In the genomic region with DNA sequence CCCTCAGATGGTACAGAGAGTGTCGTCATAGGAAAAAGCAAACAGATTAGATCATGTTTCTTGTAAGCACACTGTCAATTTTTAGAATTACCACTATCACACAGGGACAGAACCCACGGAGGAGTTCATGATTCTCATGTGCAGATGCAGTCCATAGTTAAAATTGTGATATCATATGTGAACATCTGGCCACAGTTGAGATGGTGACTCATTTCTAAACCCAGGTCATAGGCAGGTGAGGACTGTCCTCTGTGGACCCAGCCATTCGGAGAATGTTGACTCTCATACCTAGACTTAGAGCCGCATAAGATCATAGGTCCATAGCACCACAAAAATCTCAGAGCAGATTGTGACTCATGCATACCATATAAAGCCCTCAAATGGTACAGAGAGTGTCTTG, we compare ENCODE assay signal across 26 cellular contexts. TPM values are rescaled to one million over a fixed set of nuclear protein-coding genes. Genes with fewer than 3 reads are reported as not detected.
DNase-seq lines count a peak whose midpoint lies in the region; ATAC-seq lines count a peak whose summit lies in the region.
"Had no signal": no experiment of that assay in that cellular context is flagged by ENCODE, and none has a peak within 500 bp of the region (broad histone marks: within the 10 kb centered on the region; RNA-seq: fewer than 3 reads in every experiment).

No MANE protein-coding gene starts in this region.

- H3K4me3 Mint-ChIP-seq in activated CD4-positive, alpha-beta T cell treated with anti-CD3 and anti-CD28 coated beads for 36 hours = no peak overlapping the region
- no peak overlapping the region for H3K4me3 Mint-ChIP-seq in immature natural killer cell
- H3K4me3 Mint-ChIP-seq: CD14-positive monocyte; CD8-positive, alpha-beta memory T cell had no signal

- H3K9me3 Mint-ChIP-seq in activated CD4-positive, alpha-beta T cell treated with anti-CD3 and anti-CD28 coated beads for 36 hours (ENCODE audit: low read depth) = peaks cover 36% of the 10 kb centered on the region
- peaks cover 4 to 26% (median 14%) of the 10 kb centered on the region in 6 donors for H3K9me3 Mint-ChIP-seq in immature natural killer cell

- H3K36me3 Mint-ChIP-seq in activated CD4-positive, alpha-beta T cell treated with anti-CD3 and anti-CD28 coated beads for 36 hours (ENCODE audit: low read depth) = peaks cover 8% of the 10 kb centered on the region
- peaks cover 0 to 19% (median 14%) of the 10 kb centered on the region in 3 donors for H3K36me3 Mint-ChIP-seq in immature natural killer cell

- ATAC-seq in activated CD4-positive, alpha-beta T cell treated with anti-CD3 and anti-CD28 coated beads for 36 hours = peak; percentile 30
- ATAC-seq in GM18868 (IDR thresholded peaks at IDR 0.05; ENCODE audit: unreplicated experiment) (peak; percentile 83), HG02588 (IDR thresholded peaks at IDR 0.05; ENCODE audit: unreplicated experiment) (no peak)
- ATAC-seq: HCT116 had no signal

- DNase-seq in activated CD4-positive, alpha-beta T cell treated with anti-CD3 and anti-CD28 coated beads for 36 hours = no peak
- no peak for DNase-seq in activated CD4-positive, alpha-beta T cell treated with anti-CD3 and anti-CD28 coated beads for 48 hours
- DNase-seq in astrocyte of the hippocampus (ENCODE audit: low read depth, low spot score) = peak; percentile 7
- DNase-seq in non-pigmented ciliary epithelial cell (ENCODE audit: low read depth) = peak; percentile 19
- no peak for DNase-seq in stimulated activated CD4-positive, alpha-beta T cell treated with anti-CD3 and anti-CD28 coated beads, Interleukin-12 subunit alpha, Interleukin-12 subunit beta, amount 100 ng/mL, for 4 hours
- no peak for DNase-seq in immature natural killer cell
- DNase-seq: ACHN; BE2C; CD8-positive, alpha-beta memory T cell; DMS 273 treated with DMSO at 0.1 percent for 48 hours; DMS79; EL; GDM1; Karpas-422; MV-4-11; NCI-H1105; NCI-H2029; NCI-H69; Peyer's patch; SIG-M5 had no signal

- H3K27me3 Mint-ChIP-seq in activated CD4-positive, alpha-beta T cell treated with anti-CD3 and anti-CD28 coated beads for 36 hours = no peaks in the 10 kb centered on the region
- peaks cover 0 to 2% (median 0%) of the 10 kb centered on the region in 3 donors for H3K27me3 Mint-ChIP-seq in immature natural killer cell (ENCODE audit: low read depth in 3 of 3)

- no peak overlapping the region for H3K27ac Mint-ChIP-seq in activated CD4-positive, alpha-beta T cell treated with anti-CD3 and anti-CD28 coated beads for 36 hours
- H3K27ac Mint-ChIP-seq in immature natural killer cell = no peak overlapping the region
- H3K27ac Mint-ChIP-seq: CD14-positive monocyte; CD8-positive, alpha-beta memory T cell had no signal

- intact Hi-C loops in activated CD4-positive, alpha-beta T cell treated with anti-CD3 and anti-CD28 coated beads for 36 hours (cut with DNase I, micrococcal nuclease) = no loop called here

- POLR2A ChIA-PET in activated CD4-positive, alpha-beta T cell treated with anti-CD3 and anti-CD28 coated beads for 36 hours (lab: Charles Lee) = no interaction called here

- H3K4me1 Mint-ChIP-seq in activated CD4-positive, alpha-beta T cell treated with anti-CD3 and anti-CD28 coated beads for 36 hours = no peaks in the 10 kb centered on the region
- H3K4me1 Mint-ChIP-seq in immature natural killer cell = no peaks in the 10 kb centered on the region
- H3K4me1 Mint-ChIP-seq: CD14-positive monocyte; CD8-positive, alpha-beta memory T cell had no signal

- CTCF ChIA-PET in activated CD4-positive, alpha-beta T cell treated with anti-CD3 and anti-CD28 coated beads for 36 hours (lab: Charles Lee) = no interaction called here

RNA-seq across cellular contexts. Expression of a gene that starts 17.8 kb away (rescaled TPM):
- 1 to 10 TPM; 2.1 to 3.8 TPM for total RNA-seq in activated CD4-positive, alpha-beta T cell treated with anti-CD3 and anti-CD28 coated beads for 36 hours
- polyA plus RNA-seq in immature natural killer cell = under 1 TPM in 1 of 3 donors, not detected in 2; 0.21 TPM
- total RNA-seq: HT-29, NCI-H460, Peyer's patch had no signal
- polyA plus RNA-seq: CD14-positive monocyte; CD8-positive, alpha-beta memory T cell had no signal

Comparison
In these comparisons a context has a peak if more than half of its experiments do, and no peak if none do; other contexts are left out.
1. DNase-seq: peak in astrocyte of the hippocampus (single experiment) and non-pigmented ciliary epithelial cell (single experiment); none in activated CD4-positive, alpha-beta T cell treated with anti-CD3 and anti-CD28 coated beads for 36 hours (single experiment), activated CD4-positive, alpha-beta T cell treated with anti-CD3 and anti-CD28 coated beads for 48 hours (single experiment), stimulated activated CD4-positive, alpha-beta T cell treated with anti-CD3 and anti-CD28 coated beads, Interleukin-12 subunit alpha, Interleukin-12 subunit beta, amount 100 ng/mL, for 4 hours (single experiment) and immature natural killer cell (0 of 3).